7 cellular contexts compared by ENCODE assay signal in genomic region chr6:84428300-84428907, GRCh38.
A peak's percentile ranks its signal among the peaks of the same experiment; 100 is the strongest.
DNase-seq lines count a peak whose midpoint lies in the region; ATAC-seq and TF ChIP-seq lines count a peak whose summit lies in the region.

No MANE protein-coding gene starts in this region.

- peak; percentile 80 for TF ChIP-seq RAD21 in Ishikawa (IDR thresholded peaks at IDR 0.05; ENCODE audit: low read depth)

- peak; percentile 93 for TF ChIP-seq CTCF in foreskin fibroblast (IDR thresholded peaks at IDR 0.05; ENCODE audit: low read depth, low read length)

- no peak for TF ChIP-seq EP300 in Ishikawa (IDR thresholded peaks at IDR 0.05; ENCODE audit: borderline replicate concordance)

- peak; percentile 79 for ATAC-seq in GM18909 (IDR thresholded peaks at IDR 0.05; ENCODE audit: poor library complexity, unreplicated experiment)

- H3K4me3 ChIP-seq in foreskin fibroblast (ENCODE audit: low read depth in 1 of 2, low read length in 2 of 2) = no peak overlapping the region

- DNase-seq in DMS53 (lab: John Stamatoyannopoulos, UW) (peak; percentile 68), SW480 (ENCODE audit: low spot score) (peak; percentile 47), foreskin fibroblast (peak; percentile 49 to 86), renal cortical epithelial cell (ENCODE audit: low read depth) (peak; percentile 48)
- DNase-seq in activated CD8-positive, alpha-beta memory T cell treated with anti-CD3 and anti-CD28 coated beads for 24 hours = no peak

TF ChIP-seq in Ishikawa, 13 proteins besides CTCF, POLR2A, EP300 and RAD21:
- TF ChIP-seq NFIC (IDR thresholded peaks at IDR 0.05) (no peak), CREB1 (IDR thresholded peaks at IDR 0.05; ENCODE audit: low read depth) (no peak), YY1 (IDR thresholded peaks at IDR 0.05; ENCODE audit: low read depth) (no peak), EGR1 (IDR thresholded peaks at IDR 0.05) (no peak), CEBPB (IDR thresholded peaks at IDR 0.05) (no peak), FOXM1 (IDR thresholded peaks at IDR 0.05; ENCODE audit: borderline replicate concordance, low read depth) (no peak), USF1 (IDR thresholded peaks at IDR 0.05) (no peak), TAF1 (IDR thresholded peaks at IDR 0.05; ENCODE audit: low read depth) (no peak)
- TF ChIP-seq, protein P1, sequence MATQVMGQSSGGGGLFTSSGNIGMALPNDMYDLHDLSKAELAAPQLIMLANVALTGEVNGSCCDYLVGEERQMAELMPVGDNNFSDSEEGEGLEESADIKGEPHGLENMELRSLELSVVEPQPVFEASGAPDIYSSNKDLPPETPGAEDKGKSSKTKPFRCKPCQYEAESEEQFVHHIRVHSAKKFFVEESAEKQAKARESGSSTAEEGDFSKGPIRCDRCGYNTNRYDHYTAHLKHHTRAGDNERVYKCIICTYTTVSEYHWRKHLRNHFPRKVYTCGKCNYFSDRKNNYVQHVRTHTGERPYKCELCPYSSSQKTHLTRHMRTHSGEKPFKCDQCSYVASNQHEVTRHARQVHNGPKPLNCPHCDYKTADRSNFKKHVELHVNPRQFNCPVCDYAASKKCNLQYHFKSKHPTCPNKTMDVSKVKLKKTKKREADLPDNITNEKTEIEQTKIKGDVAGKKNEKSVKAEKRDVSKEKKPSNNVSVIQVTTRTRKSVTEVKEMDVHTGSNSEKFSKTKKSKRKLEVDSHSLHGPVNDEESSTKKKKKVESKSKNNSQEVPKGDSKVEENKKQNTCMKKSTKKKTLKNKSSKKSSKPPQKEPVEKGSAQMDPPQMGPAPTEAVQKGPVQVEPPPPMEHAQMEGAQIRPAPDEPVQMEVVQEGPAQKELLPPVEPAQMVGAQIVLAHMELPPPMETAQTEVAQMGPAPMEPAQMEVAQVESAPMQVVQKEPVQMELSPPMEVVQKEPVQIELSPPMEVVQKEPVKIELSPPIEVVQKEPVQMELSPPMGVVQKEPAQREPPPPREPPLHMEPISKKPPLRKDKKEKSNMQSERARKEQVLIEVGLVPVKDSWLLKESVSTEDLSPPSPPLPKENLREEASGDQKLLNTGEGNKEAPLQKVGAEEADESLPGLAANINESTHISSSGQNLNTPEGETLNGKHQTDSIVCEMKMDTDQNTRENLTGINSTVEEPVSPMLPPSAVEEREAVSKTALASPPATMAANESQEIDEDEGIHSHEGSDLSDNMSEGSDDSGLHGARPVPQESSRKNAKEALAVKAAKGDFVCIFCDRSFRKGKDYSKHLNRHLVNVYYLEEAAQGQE (IDR thresholded peaks at IDR 0.05; ENCODE audit: low read depth) = no peak
- TF ChIP-seq, protein P2, sequence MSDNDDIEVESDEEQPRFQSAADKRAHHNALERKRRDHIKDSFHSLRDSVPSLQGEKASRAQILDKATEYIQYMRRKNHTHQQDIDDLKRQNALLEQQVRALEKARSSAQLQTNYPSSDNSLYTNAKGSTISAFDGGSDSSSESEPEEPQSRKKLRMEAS (IDR thresholded peaks at IDR 0.05) = no peak
TF ChIP-seq in Ishikawa: peak in this region for 0.
